Comparison of ENCODE assay signal across 24 cellular contexts in the genomic region with DNA sequence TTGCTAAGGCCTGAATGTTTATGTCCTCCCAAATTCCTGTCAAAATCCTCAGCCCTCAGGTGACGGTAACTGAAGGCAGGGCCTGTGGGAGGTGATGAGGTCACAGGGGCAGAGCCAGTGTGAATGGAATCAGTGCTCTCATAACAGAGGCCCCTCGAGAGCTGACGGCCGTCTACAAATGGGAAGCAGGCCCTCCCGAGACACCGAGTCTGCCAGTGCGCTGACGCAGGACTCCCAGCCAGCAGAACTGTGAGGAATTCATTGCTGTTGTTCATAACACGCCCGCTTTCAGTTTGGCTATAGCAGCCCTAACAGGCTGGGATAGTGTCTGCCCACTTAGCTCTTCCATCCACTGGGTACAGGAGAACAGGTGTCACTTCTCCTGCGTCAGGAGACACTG.
"Had no signal": no experiment of that assay in that cellular context is flagged by ENCODE, and none has a peak within 500 bp of the region (broad histone marks: within the 10 kb centered on the region; RNA-seq: fewer than 3 reads in every experiment).

No MANE protein-coding gene starts in this region.

- H3K9me3 ChIP-seq: body of pancreas, esophagus squamous epithelium, lower lobe of right lung, sigmoid colon, tibial artery, vagina had no signal

- H3K27me3 Mint-ChIP-seq: activated naive CD4-positive, alpha-beta T cell treated with anti-CD3 and anti-CD28 coated beads, Interleukin-2, amount 50 U/mL, for 24 hours; natural killer cell treated with Interleukin-12 subunit alpha and Interleukin-12 subunit beta and Interleukin-15 and Interleukin-18, amount 100 ng/mL, for 72 hours; stimulated activated naive CD8-positive, alpha-beta T cell treated with anti-CD3 and anti-CD28 coated beads, Interleukin-15, amount 100 ng/mL, for 72 hours had no signal

- H3K9me3 Mint-ChIP-seq: activated naive CD4-positive, alpha-beta T cell treated with anti-CD3 and anti-CD28 coated beads, Interleukin-2, amount 50 U/mL, for 24 hours; natural killer cell treated with Interleukin-12 subunit alpha and Interleukin-12 subunit beta and Interleukin-15 and Interleukin-18, amount 100 ng/mL, for 72 hours had no signal

- H3K27me3 ChIP-seq: body of pancreas, cardiac muscle cell, dorsolateral prefrontal cortex, esophagus squamous epithelium, gastroesophageal sphincter, sigmoid colon, tibial artery, vagina had no signal

- H3K4me1 Mint-ChIP-seq: endodermal cell had no signal

- H3K4me1 ChIP-seq: body of pancreas, esophagus squamous epithelium, gastroesophageal sphincter, lower lobe of right lung, sigmoid colon, tibial artery, vagina had no signal

- H3K27ac ChIP-seq: body of pancreas, cardiac muscle cell, dorsolateral prefrontal cortex, esophagus squamous epithelium, gastroesophageal sphincter, lower lobe of right lung, tibial artery, vagina had no signal

- H3K4me3 Mint-ChIP-seq: activated naive CD4-positive, alpha-beta T cell treated with anti-CD3 and anti-CD28 coated beads, Interleukin-2, amount 50 U/mL, for 24 hours; endodermal cell; natural killer cell treated with Interleukin-12 subunit alpha and Interleukin-12 subunit beta and Interleukin-15 and Interleukin-18, amount 100 ng/mL, for 72 hours; stimulated activated naive CD8-positive, alpha-beta T cell treated with anti-CD3 and anti-CD28 coated beads, Interleukin-15, amount 100 ng/mL, for 72 hours had no signal

- DNase-seq: activated CD4-positive, alpha-beta T cell treated with anti-CD3 and anti-CD28 coated beads for 1 hour; activated CD4-positive, alpha-beta T cell treated with anti-CD3 and anti-CD28 coated beads, Interleukin-2, amount 50 U/mL, for 1 hour; activated gamma-delta T cell treated with Interleukin-2 at 50 U/mL for 16 hours; activated T-cell treated with anti-CD3 and anti-CD28 coated beads, Interleukin-2, amount 50 U/mL, for 1 hour; anterior cingulate cortex; body of pancreas; dorsolateral prefrontal cortex; endodermal cell; esophagus squamous epithelium; left colon; lower lobe of right lung; occipital lobe; sigmoid colon; stimulated activated CD4-positive, alpha-beta T cell treated with anti-CD3 and anti-CD28 coated beads, Interleukin-2, amount 100 ng/mL, for 48 hours; stimulated activated CD8-positive, alpha-beta memory T cell treated with anti-CD3 and anti-CD28 coated beads, Interleukin-4, amount 100 ng/mL, for 48 hours; stimulated activated naive CD8-positive, alpha-beta T cell treated with anti-CD3 and anti-CD28 coated beads, Interleukin-15, amount 100 ng/mL, for 72 hours; T-helper 1 cell had no signal

- H3K4me3 ChIP-seq: body of pancreas, cardiac muscle cell, dorsolateral prefrontal cortex, esophagus squamous epithelium, gastroesophageal sphincter, lower lobe of right lung, sigmoid colon, smooth muscle cell, tibial artery, vagina had no signal

- ATAC-seq: body of pancreas; gastroesophageal sphincter; left colon; natural killer cell treated with Interleukin-12 subunit alpha and Interleukin-12 subunit beta and Interleukin-15 and Interleukin-18, amount 100 ng/mL, for 72 hours; stimulated activated naive CD8-positive, alpha-beta T cell treated with anti-CD3 and anti-CD28 coated beads, Interleukin-15, amount 100 ng/mL, for 72 hours had no signal

- H3K27ac Mint-ChIP-seq: activated naive CD4-positive, alpha-beta T cell treated with anti-CD3 and anti-CD28 coated beads, Interleukin-2, amount 50 U/mL, for 24 hours; endodermal cell; natural killer cell treated with Interleukin-12 subunit alpha and Interleukin-12 subunit beta and Interleukin-15 and Interleukin-18, amount 100 ng/mL, for 72 hours; stimulated activated naive CD8-positive, alpha-beta T cell treated with anti-CD3 and anti-CD28 coated beads, Interleukin-15, amount 100 ng/mL, for 72 hours had no signal
